Comparison of ENCODE assay signal across 16 cellular contexts in the genomic region with DNA sequence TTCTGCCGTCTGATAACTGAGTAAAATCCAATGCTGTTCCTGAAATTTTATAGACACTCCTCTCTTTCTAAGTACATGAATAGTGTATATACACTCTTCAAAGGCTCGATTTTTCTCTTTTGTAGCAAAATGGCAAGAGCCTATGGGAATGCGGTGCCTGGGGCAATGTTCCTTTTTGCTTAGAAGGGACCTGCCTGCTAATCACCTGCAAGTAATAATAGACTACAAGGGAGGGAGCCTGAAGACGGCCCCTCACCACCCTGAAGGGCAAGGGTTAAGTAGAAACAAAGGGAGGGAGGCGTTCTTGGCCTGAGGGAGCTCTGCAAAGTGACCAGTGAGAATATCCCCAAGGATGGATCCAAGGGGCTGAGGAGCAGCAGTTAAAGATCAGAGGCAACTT.
"Had no signal": no experiment of that assay in that cellular context is flagged by ENCODE, and none has a peak within 500 bp of the region (broad histone marks: within the 10 kb centered on the region; RNA-seq: fewer than 3 reads in every experiment).

No MANE protein-coding gene starts in this region.

- H3K4me1 ChIP-seq: esophagus muscularis mucosa, gastrocnemius medialis, prostate gland, right lobe of liver, tibial artery, upper lobe of right lung, vagina had no signal

- H3K27ac Mint-ChIP-seq: effector memory CD8-positive, alpha-beta T cell; naive thymus-derived CD4-positive, alpha-beta T cell; stimulated activated effector memory CD8-positive, alpha-beta T cell treated with anti-CD3 and anti-CD28 coated beads, Interleukin-12 subunit alpha, Interleukin-12 subunit beta, amount 100 ng/mL, for 72 hours had no signal

- H3K9ac ChIP-seq: parathyroid adenoma had no signal

- H3K9me3 ChIP-seq: esophagus muscularis mucosa, gastrocnemius medialis, prostate gland, right lobe of liver, tibial artery, upper lobe of right lung, vagina had no signal

- H3K27me3 Mint-ChIP-seq: effector memory CD8-positive, alpha-beta T cell; naive thymus-derived CD4-positive, alpha-beta T cell had no signal

- H3K4me1 Mint-ChIP-seq: stimulated activated effector memory CD8-positive, alpha-beta T cell treated with anti-CD3 and anti-CD28 coated beads, Interleukin-12 subunit alpha, Interleukin-12 subunit beta, amount 100 ng/mL, for 72 hours had no signal

- H3K27me3 ChIP-seq: esophagus muscularis mucosa, gastrocnemius medialis, right lobe of liver, tibial artery, upper lobe of right lung, vagina had no signal

- H3K4me3 ChIP-seq: esophagus muscularis mucosa, gastrocnemius medialis, prostate gland, right lobe of liver, tibial artery, upper lobe of right lung, vagina had no signal

- H3K36me3 Mint-ChIP-seq: naive thymus-derived CD4-positive, alpha-beta T cell; stimulated activated effector memory CD8-positive, alpha-beta T cell treated with anti-CD3 and anti-CD28 coated beads, Interleukin-12 subunit alpha, Interleukin-12 subunit beta, amount 100 ng/mL, for 72 hours had no signal

- H3K27ac ChIP-seq: epithelial cell of prostate, esophagus muscularis mucosa, gastrocnemius medialis, parathyroid adenoma, prostate gland, right lobe of liver, tibial artery, upper lobe of right lung, vagina had no signal

- H3K36me3 ChIP-seq: esophagus muscularis mucosa, gastrocnemius medialis, prostate gland, right lobe of liver, tibial artery, upper lobe of right lung, vagina had no signal

- H3K9me3 Mint-ChIP-seq: stimulated activated effector memory CD8-positive, alpha-beta T cell treated with anti-CD3 and anti-CD28 coated beads, Interleukin-12 subunit alpha, Interleukin-12 subunit beta, amount 100 ng/mL, for 72 hours had no signal

- DNase-seq: cortex of kidney; effector memory CD8-positive, alpha-beta T cell; gastrocnemius medialis; naive thymus-derived CD4-positive, alpha-beta T cell; stimulated activated CD4-positive, alpha-beta T cell treated with anti-CD3 and anti-CD28 coated beads, Interleukin-4, amount 100 ng/mL, for 1 hour; stimulated activated CD8-positive, alpha-beta memory T cell treated with anti-CD3 and anti-CD28 coated beads, Interleukin-4, amount 100 ng/mL, for 48 hours; stimulated activated naive CD8-positive, alpha-beta T cell treated with anti-CD3 and anti-CD28 coated beads, Interleukin-15, Interleukin-2, amounts not matched to agents 100 U/mL and 50 U/mL, for 24 hours; tibial artery; upper lobe of right lung had no signal

- H3K4me3 Mint-ChIP-seq: effector memory CD8-positive, alpha-beta T cell; naive thymus-derived CD4-positive, alpha-beta T cell; stimulated activated effector memory CD8-positive, alpha-beta T cell treated with anti-CD3 and anti-CD28 coated beads, Interleukin-12 subunit alpha, Interleukin-12 subunit beta, amount 100 ng/mL, for 72 hours had no signal

- H2AFZ ChIP-seq: parathyroid adenoma had no signal

- ATAC-seq: effector memory CD8-positive, alpha-beta T cell; naive thymus-derived CD4-positive, alpha-beta T cell; right lobe of liver; stimulated activated effector memory CD8-positive, alpha-beta T cell treated with anti-CD3 and anti-CD28 coated beads, Interleukin-12 subunit alpha, Interleukin-12 subunit beta, amount 100 ng/mL, for 72 hours; stimulated activated naive CD8-positive, alpha-beta T cell treated with anti-CD3 and anti-CD28 coated beads, Interleukin-15, Interleukin-2, amounts not matched to agents 100 U/mL and 50 U/mL, for 24 hours; upper lobe of right lung had no signal
